In the genomic region with DNA sequence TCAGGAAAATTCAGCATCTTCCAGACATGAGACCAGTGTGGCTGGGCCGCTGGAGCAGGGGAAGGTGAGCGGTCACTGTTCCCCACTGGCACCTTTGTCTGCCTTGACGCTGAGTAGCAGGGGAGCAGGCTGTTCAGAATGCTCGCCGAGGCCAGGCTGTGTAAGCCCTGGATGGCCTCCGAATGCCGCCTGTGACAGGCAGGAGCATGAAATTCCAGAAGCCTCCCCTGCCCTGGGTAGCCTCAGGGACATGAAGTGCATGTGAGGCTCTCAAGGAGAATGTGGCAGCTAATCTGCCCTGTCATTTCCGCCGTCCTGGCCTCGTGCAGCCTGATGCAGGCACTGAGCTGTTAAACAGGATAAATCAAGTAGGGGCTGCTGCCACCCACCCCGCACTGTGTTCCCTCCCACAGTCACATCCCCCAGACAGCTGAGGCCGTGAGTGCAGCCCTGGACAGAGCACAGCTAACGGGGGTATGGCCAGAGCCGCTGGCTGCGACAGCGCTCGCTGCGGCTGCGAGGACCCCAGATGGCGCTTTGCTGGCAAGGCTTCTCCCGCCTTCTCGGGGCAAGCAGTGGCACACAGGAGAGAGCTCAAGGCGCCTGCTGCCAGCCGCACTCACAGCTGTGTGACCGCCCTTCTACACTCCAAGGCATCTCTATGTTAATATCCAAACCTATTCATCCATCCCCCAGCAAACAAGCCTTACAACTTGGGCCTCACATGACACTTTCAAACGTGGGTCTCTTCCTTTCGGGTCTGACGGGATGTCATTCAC, we compare ENCODE assay signal across 13 cellular contexts.
A peak's percentile ranks its signal among the peaks of the same experiment; 100 is the strongest.
DNase-seq lines count a peak whose midpoint lies in the region; ATAC-seq and TF ChIP-seq lines count a peak whose summit lies in the region.
"Had no signal": no experiment of that assay in that cellular context is flagged by ENCODE, and none has a peak within 500 bp of the region (broad histone marks: within the 10 kb centered on the region; RNA-seq: fewer than 3 reads in every experiment).

No MANE protein-coding gene starts in this region.

- no peaks in the 10 kb centered on the region for H3K36me3 ChIP-seq in HEK293 (ENCODE audit: control insufficient read depth in 2 of 2, insufficient read depth in 1 of 2, low read length in 2 of 2)

- ATAC-seq in GM18873 (IDR thresholded peaks at IDR 0.05; ENCODE audit: low FRiP score, unreplicated experiment), result no peak
- ATAC-seq: sciatic nerve had no signal

- peaks cover 22% of the 10 kb centered on the region for H3K27me3 Mint-ChIP-seq in mesothelial cell of epicardium (ENCODE audit: low read depth)
- H3K27me3 Mint-ChIP-seq: activated naive CD4-positive, alpha-beta T cell treated with anti-CD3 and anti-CD28 coated beads, Interleukin-2, amount 50 U/mL, for 24 hours had no signal

- CTCF ChIA-PET in AG04450 (lab: Charles Lee) (no interaction called here), HEK293 (lab: Yijun Ruan, JAX) (interaction anchor here (0.5 to 0.6 kb wide), 2 partner anchors 34 to 1031 kb away, joined by 4 to 5 read pairs; no protein-coding TSS in a partner anchor)

- no peaks in the 10 kb centered on the region for H3K27me3 ChIP-seq in AG04450 (ENCODE audit: control insufficient read depth, insufficient read depth, low read length)

- no peak overlapping the region for H3K4me3 ChIP-seq in AG04450 (ENCODE audit: low read depth, low read length)
- H3K4me3 ChIP-seq in HEK293 (ENCODE audit: low read depth, low read length), result no peak overlapping the region
- H3K4me3 ChIP-seq in fibroblast of pulmonary artery (replicated peaks; ENCODE audit: low read depth, low read length), result no peak overlapping the region

- H3K27ac ChIP-seq in AG04450 (ENCODE audit: low read depth, low read length) (peak overlapping the region; percentile 98), HEK293 (ENCODE audit: extremely low read depth, low read depth, low read length) (no peak overlapping the region)

- POLR2A ChIA-PET in AG04450 (lab: Yijun Ruan, JAX) (interaction anchor here (0.5 kb wide), 1 partner anchor 589 kb away, joined by 3 read pairs; a partner anchor contains a TSS), HEK293 (lab: Yijun Ruan, JAX) (no interaction called here)

- no peak overlapping the region for H3K4me3 Mint-ChIP-seq in mesothelial cell of epicardium
- H3K4me3 Mint-ChIP-seq: activated naive CD4-positive, alpha-beta T cell treated with anti-CD3 and anti-CD28 coated beads, Interleukin-2, amount 50 U/mL, for 24 hours had no signal

- H3K4me1 ChIP-seq in HEK293 (ENCODE audit: control insufficient read depth, insufficient read depth, low read length), result peaks cover 7% of the 10 kb centered on the region

- TF ChIP-seq CTCF in AG04450 (IDR thresholded peaks at IDR 0.05; ENCODE audit: low read depth, low read length), result no peak
- TF ChIP-seq CTCF in HEK293 (tag by site-specific recombination; IDR thresholded peaks at IDR 0.05), result no peak
- TF ChIP-seq CTCF in fibroblast of pulmonary artery (IDR thresholded peaks at IDR 0.05; ENCODE audit: low read length, missing control alignments), result no peak
- no peak for TF ChIP-seq CTCF in mesothelial cell of epicardium (IDR thresholded peaks at IDR 0.05; ENCODE audit: unreplicated experiment)

- no peaks in the 10 kb centered on the region for H3K36me3 Mint-ChIP-seq in mesothelial cell of epicardium
- H3K36me3 Mint-ChIP-seq: activated naive CD4-positive, alpha-beta T cell treated with anti-CD3 and anti-CD28 coated beads, Interleukin-2, amount 50 U/mL, for 24 hours had no signal

- H3K4me1 Mint-ChIP-seq in mesothelial cell of epicardium, result peaks cover 33% of the 10 kb centered on the region

- H3K9me3 Mint-ChIP-seq in mesothelial cell of epicardium, result no peaks in the 10 kb centered on the region
- H3K9me3 Mint-ChIP-seq: activated naive CD4-positive, alpha-beta T cell treated with anti-CD3 and anti-CD28 coated beads, Interleukin-2, amount 50 U/mL, for 24 hours had no signal

- H3K9me3 ChIP-seq in AG04450 (ENCODE audit: control insufficient read depth, insufficient read depth, low read length) (peaks cover 17% of the 10 kb centered on the region; the same call in 1 of the 2 replicates), HEK293 (ENCODE audit: control insufficient read depth, insufficient read depth, low read depth, low read length) (no peaks in the 10 kb centered on the region)

- DNase-seq in AG04450 (ENCODE audit: low read depth, low spot score) (no peak), fibroblast of pulmonary artery (ENCODE audit: low read depth) (peak; percentile 28), mesothelial cell of epicardium (ENCODE audit: low spot score in 2 of 2, unreplicated experiment in 2 of 2) (peak in 1 of 2 experiments; percentile 21), NCI-H1417 treated with DMSO at 0.1 percent for 48 hours (lab: John Stamatoyannopoulos, UW) (no peak), T-helper 9 cell (no peak)
- no peak for DNase-seq in stimulated activated naive CD4-positive, alpha-beta T cell treated with Interleukin-2 at 50 U/mL for 16 hours (lab: John Stamatoyannopoulos, UW)
- DNase-seq: cerebellar nuclear complex, MV-4-11, NCI-H526 treated with DMSO at 0.1 percent for 48 hours had no signal

- peak overlapping the region; percentile 35 for H3K27ac Mint-ChIP-seq in mesothelial cell of epicardium
- H3K27ac Mint-ChIP-seq: activated naive CD4-positive, alpha-beta T cell treated with anti-CD3 and anti-CD28 coated beads, Interleukin-2, amount 50 U/mL, for 24 hours had no signal

TF ChIP-seq in HEK293, 187 proteins besides CTCF, POLR2A, EP300 and RAD21:
- TF ChIP-seq ZNF433 (tag by site-specific recombination; IDR thresholded peaks at IDR 0.05; ENCODE audit: low read depth), result no peak
- TF ChIP-seq ZNF19 (tag by site-specific recombination; IDR thresholded peaks at IDR 0.05; ENCODE audit: low read depth), result no peak
- 0 out of 2 replicates have a peak, but pooled peaks have one; percentile 20 for TF ChIP-seq EGR2 (tag by site-specific recombination; IDR thresholded peaks at IDR 0.05; ENCODE audit: low read depth)
